ENCODE assay signal across 23 cellular contexts in the genomic region with DNA sequence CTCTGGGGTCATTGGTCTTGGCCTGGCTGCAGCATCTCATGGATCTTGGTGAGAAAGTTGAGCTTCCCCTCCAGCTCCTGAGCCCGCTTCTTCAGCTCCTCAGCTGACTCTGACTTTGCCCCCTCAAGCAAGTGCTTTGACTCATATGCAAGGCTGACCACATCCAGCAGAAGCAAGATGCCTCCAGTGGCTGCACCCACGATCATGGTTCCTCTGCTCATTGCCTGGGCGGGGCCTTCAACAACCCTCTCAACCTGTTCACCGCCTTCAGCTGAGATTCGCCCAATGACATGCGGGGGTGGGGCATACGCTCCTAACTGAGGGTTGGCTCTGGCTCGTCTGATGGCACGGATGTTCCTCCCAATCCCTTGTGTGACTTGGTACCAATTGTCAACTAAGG. TPM values are rescaled to one million over a fixed set of nuclear protein-coding genes. Genes with fewer than 3 reads are reported as not detected.
DNase-seq lines count a peak whose midpoint lies in the region; ATAC-seq and TF ChIP-seq lines count a peak whose summit lies in the region.
"Had no signal": no experiment of that assay in that cellular context is flagged by ENCODE, and none has a peak within 500 bp of the region (broad histone marks: within the 10 kb centered on the region; RNA-seq: fewer than 3 reads in every experiment).

No MANE protein-coding gene starts in this region.

- peaks cover 16% of the 10 kb centered on the region for H3K4me1 Mint-ChIP-seq in activated CD8-positive, alpha-beta T cell treated with anti-CD3 and anti-CD28 coated beads, Interleukin-2, amount 10 ng/mL, durations not matched to agents 7 days and 5 days (ENCODE audit: low read depth)
- H3K4me1 Mint-ChIP-seq in osteocyte (ENCODE audit: unreplicated experiment), result peaks cover 2% of the 10 kb centered on the region

- intact Hi-C loops in adrenal gland (cut with DNase I), result no loop called here

- no peak overlapping the region for H3K27ac ChIP-seq in adrenal gland
- H3K27ac ChIP-seq: dorsolateral prefrontal cortex, right atrium auricular region, uterus had no signal

- peaks cover 0 to 51% of the 10 kb centered on the region in 2 donors for H3K36me3 ChIP-seq in adrenal gland (replicated peaks in 1 of 2)
- H3K36me3 ChIP-seq: uterus had no signal

- no peaks in the 10 kb centered on the region for H3K4me1 ChIP-seq in adrenal gland (replicated peaks in 1 of 2)
- H3K4me1 ChIP-seq: Caco-2, uterus had no signal

- H3K9me3 Mint-ChIP-seq in activated CD8-positive, alpha-beta T cell treated with anti-CD3 and anti-CD28 coated beads, Interleukin-2, amount 10 ng/mL, durations not matched to agents 7 days and 5 days (ENCODE audit: insufficient read depth), result no peaks in the 10 kb centered on the region
- H3K9me3 Mint-ChIP-seq in osteocyte (ENCODE audit: unreplicated experiment), result no peaks in the 10 kb centered on the region
- H3K9me3 Mint-ChIP-seq: activated naive CD4-positive, alpha-beta T cell treated with anti-CD3 and anti-CD28 coated beads, Interleukin-2, amount 50 U/mL, for 72 hours; H9; natural killer cell treated with Interleukin-12 subunit alpha and Interleukin-12 subunit beta and Interleukin-15 and Interleukin-18, amount 100 ng/mL, for 72 hours had no signal

- H3K9me3 ChIP-seq in adrenal gland (replicated peaks in 1 of 3), result no peaks in the 10 kb centered on the region
- H3K9me3 ChIP-seq: Caco-2, right atrium auricular region, uterus had no signal

- peak; percentile 31 for DNase-seq in stimulated activated CD4-positive, alpha-beta T cell treated with anti-CD3 and anti-CD28 coated beads, Interleukin-1b, Interleukin-23, amount 100 ng/mL, for 48 hours
- no peak for DNase-seq in stimulated activated CD4-positive, alpha-beta T cell treated with anti-CD3 and anti-CD28 coated beads, Interleukin-2, amount 100 ng/mL, for 24 hours
- peak; percentile 57 for DNase-seq in activated CD8-positive, alpha-beta T cell treated with anti-CD3 and anti-CD28 coated beads, Interleukin-2, amount 10 ng/mL, durations not matched to agents 7 days and 5 days
- DNase-seq in osteocyte (ENCODE audit: extremely low spot score, unreplicated experiment) (peak; percentile 68), GF-D8 (lab: John Stamatoyannopoulos, UW) (no peak), adrenal gland (no peak), SIG-M5 treated with dmso at 0.1 percent for 504 hours (lab: John Stamatoyannopoulos, UW; ENCODE audit: unreplicated experiment) (no peak)
- DNase-seq: C1 segment of cervical spinal cord; Caco-2; DMS79 treated with DMSO at 0.1 percent for 48 hours; dorsolateral prefrontal cortex; H9; kidney; NCI-H1105 treated with DMSO at 0.1 percent for 48 hours; NCI-H2029 treated with DMSO at 0.1 percent for 48 hours; NCI-H2227 treated with DMSO at 0.1 percent for 48 hours; NCI-H748 treated with DMSO at 0.1 percent for 48 hours; stimulated activated CD4-positive, alpha-beta T cell treated with anti-CD3 and anti-CD28 coated beads, Interleukin-12 subunit alpha, Interleukin-12 subunit beta, amount 100 ng/mL, for 4 hours; T-helper 9 cell; uterus had no signal

- CTCF ChIA-PET in activated CD8-positive, alpha-beta T cell treated with anti-CD3 and anti-CD28 coated beads, Interleukin-2, amount 10 ng/mL, durations not matched to agents 7 days and 5 days (lab: Charles Lee), result interaction anchor here (0.8 to 2.3 kb wide), 3 partner anchors 9 to 49 kb away, joined by 3 to 8 read pairs (median 4); a partner anchor contains a TSS

- no peaks in the 10 kb centered on the region for H3K27me3 ChIP-seq in adrenal gland
- H3K27me3 ChIP-seq: dorsolateral prefrontal cortex, right atrium auricular region, uterus had no signal

- no peak for TF ChIP-seq POLR2A in adrenal gland (IDR thresholded peaks at IDR 0.05)

- 94 to 96% (median 95%) methylated on average over 7 to 9 of the region's 9 CpGs for WGBS in adrenal gland, 4 donors

- TF ChIP-seq CTCF in osteocyte (IDR thresholded peaks at IDR 0.05) (no peak), adrenal gland (IDR thresholded peaks at IDR 0.05) (no peak)

- no peak overlapping the region for H3K4me3 ChIP-seq in adrenal gland
- H3K4me3 ChIP-seq: dorsolateral prefrontal cortex, right atrium auricular region, uterus had no signal

- POLR2A ChIA-PET in activated CD8-positive, alpha-beta T cell treated with anti-CD3 and anti-CD28 coated beads, Interleukin-2, amount 10 ng/mL, durations not matched to agents 7 days and 5 days (lab: Charles Lee), result interaction anchor here (0.8 kb wide), 1 partner anchor 12 kb away, joined by 3 read pairs; no protein-coding TSS in a partner anchor

- peak; percentile 51 for ATAC-seq in activated CD8-positive, alpha-beta T cell treated with anti-CD3 and anti-CD28 coated beads, Interleukin-2, amount 10 ng/mL, durations not matched to agents 7 days and 5 days

- H3K4me3 Mint-ChIP-seq in activated CD8-positive, alpha-beta T cell treated with anti-CD3 and anti-CD28 coated beads, Interleukin-2, amount 10 ng/mL, durations not matched to agents 7 days and 5 days, result no peak overlapping the region
- H3K4me3 Mint-ChIP-seq in osteocyte (ENCODE audit: unreplicated experiment), result no peak overlapping the region
- H3K4me3 Mint-ChIP-seq: H9; natural killer cell treated with Interleukin-12 subunit alpha and Interleukin-12 subunit beta and Interleukin-15 and Interleukin-18, amount 100 ng/mL, for 72 hours had no signal

- no peaks in the 10 kb centered on the region for H3K27me3 Mint-ChIP-seq in activated CD8-positive, alpha-beta T cell treated with anti-CD3 and anti-CD28 coated beads, Interleukin-2, amount 10 ng/mL, durations not matched to agents 7 days and 5 days (ENCODE audit: low read depth)
- peaks cover 7% of the 10 kb centered on the region for H3K27me3 Mint-ChIP-seq in osteocyte (ENCODE audit: unreplicated experiment)
- H3K27me3 Mint-ChIP-seq: natural killer cell treated with Interleukin-12 subunit alpha and Interleukin-12 subunit beta and Interleukin-15 and Interleukin-18, amount 100 ng/mL, for 72 hours had no signal

- peak overlapping the region; percentile 66 for H3K27ac Mint-ChIP-seq in activated CD8-positive, alpha-beta T cell treated with anti-CD3 and anti-CD28 coated beads, Interleukin-2, amount 10 ng/mL, durations not matched to agents 7 days and 5 days
- H3K27ac Mint-ChIP-seq in osteocyte (ENCODE audit: unreplicated experiment), result no peak overlapping the region
- H3K27ac Mint-ChIP-seq: H9 had no signal

- peaks cover 57% of the 10 kb centered on the region for H3K36me3 Mint-ChIP-seq in activated CD8-positive, alpha-beta T cell treated with anti-CD3 and anti-CD28 coated beads, Interleukin-2, amount 10 ng/mL, durations not matched to agents 7 days and 5 days (ENCODE audit: low read depth)
- H3K36me3 Mint-ChIP-seq in osteocyte (ENCODE audit: unreplicated experiment), result peaks cover 50% of the 10 kb centered on the region

RNA-seq across cellular contexts. Expression of a gene that starts 11.9 kb away (rescaled TPM):
- total RNA-seq in activated CD8-positive, alpha-beta T cell treated with anti-CD3 and anti-CD28 coated beads, Interleukin-2, amount 10 ng/mL, durations not matched to agents 7 days and 5 days, result 10 to 100 TPM; 62.4 TPM
- total RNA-seq in osteocyte (53.5 and 59.9 TPM in 2 replicates), adrenal gland (10 to 100 TPM; 16.1 to 49.3 (median 40.0) TPM)
- polyA plus RNA-seq in adrenal gland, result 10 to 100 TPM; 36.7 to 73.8 (median 49.2) TPM

RNA-seq across cellular contexts. Expression of a gene that starts 25.5 kb away (rescaled TPM):
- 10 to 100 TPM; 37.4 to 38.2 TPM for total RNA-seq in activated CD8-positive, alpha-beta T cell treated with anti-CD3 and anti-CD28 coated beads, Interleukin-2, amount 10 ng/mL, durations not matched to agents 7 days and 5 days
- total RNA-seq in osteocyte (16.2 and 19.5 TPM in 2 replicates), adrenal gland (10 to 100 TPM; 10.8 to 39.0 (median 31.3) TPM)
- 10 to 100 TPM; 19.9 to 21.2 (median 20.2) TPM for polyA plus RNA-seq in adrenal gland
- total RNA-seq: H9 had no signal

RNA-seq across cellular contexts. Expression of a gene that starts 25.8 kb away (rescaled TPM):
- 1 to 10 TPM; 6.9 to 8.5 TPM for total RNA-seq in activated CD8-positive, alpha-beta T cell treated with anti-CD3 and anti-CD28 coated beads, Interleukin-2, amount 10 ng/mL, durations not matched to agents 7 days and 5 days
- total RNA-seq in osteocyte, result 0.13 TPM in 1 of 2 replicates, not detected in the other
- total RNA-seq in adrenal gland, result 10 to 100 TPM in 1 of 8 donors, 1 to 10 TPM in 6, not detected in 1; 1.2 to 10.0 (median 3.9) TPM
- 1 to 10 TPM; 2.1 to 3.6 (median 3.4) TPM for polyA plus RNA-seq in adrenal gland
- total RNA-seq: Caco-2, H9 had no signal

Comparison
In these comparisons a context has a peak if more than half of its experiments do, and no peak if none do; other contexts are left out.
1. DNase-seq: peak in stimulated activated CD4-positive, alpha-beta T cell treated with anti-CD3 and anti-CD28 coated beads, Interleukin-1b, Interleukin-23, amount 100 ng/mL, for 48 hours (single experiment), activated CD8-positive, alpha-beta T cell treated with anti-CD3 and anti-CD28 coated beads, Interleukin-2, amount 10 ng/mL, durations not matched to agents 7 days and 5 days (single experiment) and osteocyte (single experiment); none in stimulated activated CD4-positive, alpha-beta T cell treated with anti-CD3 and anti-CD28 coated beads, Interleukin-2, amount 100 ng/mL, for 24 hours (0 of 2), GF-D8 (single experiment), adrenal gland (0 of 7) and SIG-M5 treated with dmso at 0.1 percent for 504 hours (single experiment).